In genomic region chr5:56506586-56506985, GRCh38 we compare ENCODE assay signal across 21 cellular contexts.
DNase-seq lines count a peak whose midpoint lies in the region; ATAC-seq, FAIRE-seq and TF ChIP-seq lines count a peak whose summit lies in the region.
"Had no signal": no experiment of that assay in that cellular context is flagged by ENCODE, and none has a peak within 500 bp of the region (broad histone marks: within the 10 kb centered on the region; RNA-seq: fewer than 3 reads in every experiment).

No MANE protein-coding gene starts in this region.

- no peaks in the 10 kb centered on the region for H3K27me3 Mint-ChIP-seq in type B pancreatic cell
- H3K27me3 Mint-ChIP-seq: activated CD4-positive, alpha-beta T cell treated with anti-CD3 and anti-CD28 coated beads, Interleukin-2, amount 10 ng/mL, durations not matched to agents 24 days and 14 days had no signal

- no peaks in the 10 kb centered on the region for H3K36me3 ChIP-seq in body of pancreas (replicated peaks in 1 of 2; ENCODE audit: insufficient read depth in 1 of 2, low read depth in 2 of 2)
- H3K36me3 ChIP-seq: left lung, upper lobe of right lung had no signal

- no peak overlapping the region for H3K4me3 Mint-ChIP-seq in type B pancreatic cell
- H3K4me3 Mint-ChIP-seq: activated CD4-positive, alpha-beta T cell treated with anti-CD3 and anti-CD28 coated beads, Interleukin-2, amount 10 ng/mL, durations not matched to agents 24 days and 14 days had no signal

- peaks cover 18% of the 10 kb centered on the region for H3K4me1 ChIP-seq in body of pancreas
- H3K4me1 ChIP-seq: left lung, upper lobe of right lung had no signal

- no peak overlapping the region for H3K4me3 ChIP-seq in body of pancreas
- H3K4me3 ChIP-seq: left lung, upper lobe of right lung had no signal

- no peak overlapping the region for H3K27ac ChIP-seq in body of pancreas
- H3K27ac ChIP-seq: HL-60, left lung, upper lobe of right lung had no signal

- TF ChIP-seq POLR2A in body of pancreas (IDR thresholded peaks at IDR 0.05), result no peak

- DNase-seq in EL (peak; percentile 91), body of pancreas (no peak), kidney glomerular epithelial cell (lab: John Stamatoyannopoulos, UW) (peak; percentile 91), type B pancreatic cell (ENCODE audit: extremely low spot score, unreplicated experiment) (no peak), frontal cortex (ENCODE audit: low spot score in 2 of 2) (no peak), COLO668 (lab: John Stamatoyannopoulos, UW; ENCODE audit: unreplicated experiment) (no peak)
- DNase-seq in stimulated activated naive CD4-positive, alpha-beta T cell (lab: John Stamatoyannopoulos, UW), result no peak
- DNase-seq: activated CD4-positive, alpha-beta T cell treated with anti-CD3 and anti-CD28 coated beads, Interleukin-2, amount 10 ng/mL, durations not matched to agents 24 days and 14 days; C1 segment of cervical spinal cord; DMS 273 treated with DMSO at 0.1 percent for 48 hours; erythroblast; KBM-7; left lung; NCI-H1694 treated with DMSO at 0.1 percent for 48 hours; NCI-H748 treated with DMSO at 0.1 percent for 48 hours; SIG-M5; stimulated activated CD4-positive, alpha-beta T cell treated with anti-CD3 and anti-CD28 coated beads, Interleukin-4, amount 100 ng/mL, for 24 hours; upper lobe of right lung had no signal

- FAIRE-seq in frontal cortex (lab: Jason Lieb, UNC), result no peak
- FAIRE-seq: G401.6 had no signal

- TF ChIP-seq CTCF in body of pancreas (IDR thresholded peaks at IDR 0.05) (no peak), type B pancreatic cell (conservative IDR thresholded peaks at IDR 0.05) (no peak)

- H3K36me3 Mint-ChIP-seq in type B pancreatic cell, result peaks cover 3% of the 10 kb centered on the region

- peak; percentile 47 for ATAC-seq in body of pancreas
- no peak for ATAC-seq in HG03571 (IDR thresholded peaks at IDR 0.05; ENCODE audit: unreplicated experiment)
- ATAC-seq: left lung had no signal

- 55 to 69% methylated on average over 2 of the region's 2 CpGs for WGBS in body of pancreas, 2 donors

- peaks cover 9% of the 10 kb centered on the region for H3K9me3 Mint-ChIP-seq in type B pancreatic cell

- H3K4me1 Mint-ChIP-seq in type B pancreatic cell (ENCODE audit: unreplicated experiment), result peaks cover 22% of the 10 kb centered on the region

- H3K27ac Mint-ChIP-seq in type B pancreatic cell, result peak overlapping the region; percentile 60
- H3K27ac Mint-ChIP-seq: activated CD4-positive, alpha-beta T cell treated with anti-CD3 and anti-CD28 coated beads, Interleukin-2, amount 10 ng/mL, durations not matched to agents 24 days and 14 days had no signal

- H3K9me3 ChIP-seq in body of pancreas, result no peaks in the 10 kb centered on the region
- H3K9me3 ChIP-seq: left lung had no signal

- H3K27me3 ChIP-seq in body of pancreas, result no peaks in the 10 kb centered on the region
- H3K27me3 ChIP-seq: left lung, upper lobe of right lung had no signal

- intact Hi-C loops in body of pancreas (cut with DNase I), result no loop called here

Comparison
In these comparisons a context has a peak if more than half of its experiments do, and no peak if none do; other contexts are left out.
1. DNase-seq: peak in EL (single experiment) and kidney glomerular epithelial cell (single experiment); none in body of pancreas (0 of 4), type B pancreatic cell (single experiment), frontal cortex (0 of 2), COLO668 (single experiment) and stimulated activated naive CD4-positive, alpha-beta T cell (0 of 6).